In the genomic region with DNA sequence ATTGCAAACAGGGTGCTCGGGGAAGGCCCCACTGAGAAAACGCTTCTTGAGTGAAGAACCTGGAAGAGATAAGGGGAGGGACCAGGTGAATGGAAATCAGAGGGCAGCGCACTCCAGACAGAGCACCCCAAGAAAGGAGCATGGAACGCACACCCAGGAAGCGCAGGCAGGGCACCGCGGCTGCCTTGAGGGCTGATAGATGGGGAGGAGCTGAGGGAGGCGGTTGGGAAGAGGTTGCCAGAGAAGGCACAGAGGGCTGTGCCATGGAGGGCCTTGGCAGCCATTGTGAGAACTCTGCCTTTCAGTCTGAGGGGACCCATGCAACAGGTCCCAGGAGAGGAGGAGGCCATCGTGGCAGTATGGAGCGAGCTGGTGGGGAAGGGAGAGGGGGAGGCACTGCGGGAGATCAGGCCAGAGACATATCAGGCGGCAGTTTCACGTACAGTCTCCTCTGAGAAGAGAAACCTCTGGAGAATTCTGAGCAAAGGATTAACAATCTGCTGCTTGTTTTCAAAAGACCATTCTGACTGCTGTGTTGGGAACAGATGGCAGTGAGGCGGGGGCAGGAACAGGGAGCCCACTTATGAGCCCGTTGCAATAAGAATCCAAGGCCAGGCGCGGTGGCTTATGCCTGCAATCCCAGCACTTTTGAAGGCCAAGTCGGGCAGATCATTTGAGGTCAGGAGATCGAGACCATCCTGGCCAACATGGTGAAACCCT, we compare ENCODE assay signal across 16 cellular contexts.
DNase-seq lines count a peak whose midpoint lies in the region; ATAC-seq and TF ChIP-seq lines count a peak whose summit lies in the region.
"Had no signal": no experiment of that assay in that cellular context is flagged by ENCODE, and none has a peak within 500 bp of the region (broad histone marks: within the 10 kb centered on the region; RNA-seq: fewer than 3 reads in every experiment).

No MANE protein-coding gene starts in this region.

- H3K9me3 ChIP-seq in H9 (ENCODE audit: control insufficient read depth, low read depth, low read length) = no peaks in the 10 kb centered on the region
- H3K9me3 ChIP-seq: BLaER1 had no signal

- H3K23ac ChIP-seq in H9 (ENCODE audit: insufficient read length, low read depth, low read length) = no peak overlapping the region

- H4K5ac ChIP-seq in H9 (ENCODE audit: insufficient read length, low read depth, low read length) = no peak overlapping the region

- no peak overlapping the region for H3K4me2 ChIP-seq in H9 (ENCODE audit: insufficient read depth, insufficient read length, low read length)
- H3K4me2 ChIP-seq: BLaER1 had no signal

- no peaks in the 10 kb centered on the region for H3K79me1 ChIP-seq in H9 (ENCODE audit: insufficient read depth, low read depth, low read length, poor library complexity, severe bottlenecking)

- peaks cover 2 to 16% of the 10 kb centered on the region in 2 experiments; a peak in 3 of 4 replicates for H3K4me1 Mint-ChIP-seq in H9
- H3K4me1 Mint-ChIP-seq: CD8-positive, alpha-beta memory T cell had no signal

- no peak overlapping the region for H2BK5ac ChIP-seq in H9 (ENCODE audit: insufficient read length, low read length)

- H3K23me2 ChIP-seq in H9 (ENCODE audit: insufficient read length, low read depth, low read length, poor library complexity, severe bottlenecking) = no peaks in the 10 kb centered on the region

- H3K27me3 Mint-ChIP-seq in H9 (ENCODE audit: low read depth) = no peaks in the 10 kb centered on the region

- no peak overlapping the region for H3K4me3 Mint-ChIP-seq in H9
- H3K4me3 Mint-ChIP-seq: CD8-positive, alpha-beta memory T cell had no signal

- no peak overlapping the region for H3K4ac ChIP-seq in H9 (ENCODE audit: low read depth, low read length)

- H3K18ac ChIP-seq in H9 (ENCODE audit: insufficient read length, low read depth, low read length) = no peak overlapping the region

- no peak for ATAC-seq in HG03442 (IDR thresholded peaks at IDR 0.05; ENCODE audit: unreplicated experiment)

- H3K4me1 ChIP-seq in H9 (ENCODE audit: insufficient read depth, low read length) = no peaks in the 10 kb centered on the region

- H4K20me1 ChIP-seq in H9 (ENCODE audit: control insufficient read depth, insufficient read depth, insufficient read length) = no peaks in the 10 kb centered on the region
- H4K20me1 ChIP-seq: BLaER1 had no signal

- no peak overlapping the region for H3K9ac ChIP-seq in H9 (ENCODE audit: extremely low read depth, insufficient read length, low read length)
- H3K9ac ChIP-seq: BLaER1 had no signal

- H2BK20ac ChIP-seq in H9 (ENCODE audit: low read depth, low read length, poor library complexity, severe bottlenecking) = no peak overlapping the region

- H3K36me3 Mint-ChIP-seq in H9 (ENCODE audit: insufficient read depth in 1 of 3, low read depth in 3 of 3) = peaks cover 0 to 14% (median 7%) of the 10 kb centered on the region in 3 experiments; a peak in 5 of 7 replicates
- H3K36me3 Mint-ChIP-seq: CD8-positive, alpha-beta memory T cell had no signal

- H3K56ac ChIP-seq in H9 (ENCODE audit: insufficient read length, low read depth, low read length) = no peak overlapping the region

- H3K79me2 ChIP-seq in H9 (ENCODE audit: insufficient read depth, low read length) = no peaks in the 10 kb centered on the region

- no peaks in the 10 kb centered on the region for H3K9me3 Mint-ChIP-seq in H9
- H3K9me3 Mint-ChIP-seq: CD8-positive, alpha-beta memory T cell had no signal

- H3K27me3 ChIP-seq in H9 (ENCODE audit: insufficient read depth, low read length) (no peaks in the 10 kb centered on the region), dorsolateral prefrontal cortex (peaks cover 0 to 39% (median 3%) of the 10 kb centered on the region in 45 donors)
- H3K27me3 ChIP-seq: BLaER1 had no signal

- H3K27ac Mint-ChIP-seq in H9 = peak overlapping the region in 2 of 3 experiments; percentile 23 to 63; a peak in 5 of 7 replicates

- H2BK120ac ChIP-seq in H9 (ENCODE audit: low read depth, low read length, poor library complexity, severe bottlenecking) = no peak overlapping the region

- TF ChIP-seq CTCF in H9 (conservative IDR thresholded peaks at IDR 0.05) = no peak
- no peak for TF ChIP-seq CTCF in dorsolateral prefrontal cortex (IDR thresholded peaks at IDR 0.05 in 54 of 56, conservative IDR thresholded peaks at IDR 0.05 in 2 of 56; ENCODE audit: low read depth in 1 of 56, partially characterized antibody in 56 of 56)

- H3K14ac ChIP-seq in H9 (ENCODE audit: insufficient read depth, low read length) = no peak overlapping the region

- no peak overlapping the region for H3K4me3 ChIP-seq in dorsolateral prefrontal cortex
- H3K4me3 ChIP-seq: BLaER1 had no signal

- no peak overlapping the region for H2AFZ ChIP-seq in H9 (ENCODE audit: low read length)

- no peak overlapping the region for H3T11ph ChIP-seq in H9 (ENCODE audit: low read length)

- H4K91ac ChIP-seq in H9 (ENCODE audit: insufficient read length, low read depth, low read length) = no peak overlapping the region

- intact Hi-C loops in dorsolateral prefrontal cortex (cut with DNase I) = loop anchor here in 1 of 2 donors (10.0 kb wide), 1 partner anchor 111 kb away; no protein-coding TSS in a partner anchor

- H2BK12ac ChIP-seq in H9 (ENCODE audit: insufficient read length, low read depth, low read length) = no peak overlapping the region

- H4K8ac ChIP-seq in H9 (replicated peaks; ENCODE audit: insufficient read length, low read depth, low read length) = no peak overlapping the region

- H2BK15ac ChIP-seq in H9 (ENCODE audit: low read depth, low read length) = no peak overlapping the region

- H2AK5ac ChIP-seq in H9 (ENCODE audit: insufficient read length, low read length) = no peak overlapping the region

- no CpG with 5 or more reads among the region's 19 CpGs for WGBS in H9 (ENCODE audit: extremely low coverage, insufficient read length, low lambda C conversion rate)

- H3K27ac ChIP-seq in H9 (ENCODE audit: insufficient read length, low read depth, low read length) (no peak overlapping the region), dorsolateral prefrontal cortex (peak overlapping the region in 53 of 59 donors; percentile 13 to 81 (median 64)), temporal lobe (ENCODE audit: low read depth, low read length) (peak overlapping the region; percentile 90)
- H3K27ac ChIP-seq: BLaER1 had no signal

- DNase-seq in H9 (no peak), NCI-H524 treated with DMSO at 0.1 percent for 48 hours (lab: John Stamatoyannopoulos, UW) (peak; percentile 94), dorsolateral prefrontal cortex (peak in 3 of 10 donors; percentile 26 to 47 (median 46)), superior temporal gyrus (ENCODE audit: extremely low spot score) (no peak), putamen (ENCODE audit: low spot score) (no peak)
- DNase-seq: CD8-positive, alpha-beta memory T cell; DMS153; IMR-90; Kasumi-1; NCI-H1417 treated with DMSO at 0.1 percent for 48 hours; NCI-H2081; NCI-H345; SHP77 treated with DMSO at 0.1 percent for 48 hours had no signal
